In the genomic region with DNA sequence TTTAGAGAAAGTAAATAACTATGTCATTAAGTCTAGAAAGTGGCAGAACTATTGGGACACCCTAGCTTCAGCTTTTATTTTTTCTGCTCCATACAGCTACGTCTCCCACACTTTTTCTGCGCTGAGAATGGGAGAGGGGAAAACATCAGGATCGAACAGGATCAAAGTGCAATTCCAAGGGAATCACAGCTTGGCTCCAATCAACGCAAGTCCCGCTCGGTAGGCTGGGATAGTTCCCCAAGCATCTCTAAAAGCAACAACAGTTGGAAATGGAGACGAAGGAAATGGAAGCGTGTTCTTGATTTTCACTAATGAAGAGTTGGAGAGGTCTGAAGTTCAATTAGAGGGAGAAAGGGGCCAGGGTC, we compare ENCODE assay signal across 8 cellular contexts. TPM values are rescaled to one million over a fixed set of nuclear protein-coding genes. Genes with fewer than 3 reads are reported as not detected.
A peak's percentile ranks its signal among the peaks of the same experiment; 100 is the strongest.
DNase-seq lines count a peak whose midpoint lies in the region; ATAC-seq and TF ChIP-seq lines count a peak whose summit lies in the region.

No MANE protein-coding gene starts in this region.

- CTCF ChIA-PET in A673 (lab: Charles Lee), result interaction anchor here (0.6 kb wide), 1 partner anchor 33 kb away, joined by 4 read pairs; no protein-coding TSS in a partner anchor

- peak overlapping the region; percentile 93 for H3K27ac Mint-ChIP-seq in chondrocyte (ENCODE audit: unreplicated experiment)

- no peaks in the 10 kb centered on the region for H3K9me3 Mint-ChIP-seq in chondrocyte (ENCODE audit: low read depth)

- POLR2A ChIA-PET in A673 (lab: Charles Lee; ENCODE audit: low non-redundant PET), result no interaction called here

- DNase-seq in A673 (ENCODE audit: low spot score) (no peak), chondrocyte (ENCODE audit: low spot score) (no peak), GOT3 (lab: John Stamatoyannopoulos, UW) (no peak), NCI-H187 treated with DMSO at 0.1 percent for 48 hours (lab: John Stamatoyannopoulos, UW) (no peak), kidney tubule cell (ENCODE audit: low spot score) (no peak)

- H3K27me3 ChIP-seq in A673 (replicated peaks; ENCODE audit: insufficient read depth, low read depth, low read length, poor library complexity) (no peaks in the 10 kb centered on the region), HUES6 (ENCODE audit: control insufficient read depth, insufficient read depth, low read length) (no peaks in the 10 kb centered on the region), mucosa of rectum (ENCODE audit: control insufficient read depth in 2 of 2, insufficient read depth in 2 of 2, low read length in 2 of 2) (no peaks in the 10 kb centered on the region)

- H3K36me3 ChIP-seq in A673 (ENCODE audit: insufficient read depth, low read length, poor library complexity, severe bottlenecking) (no peaks in the 10 kb centered on the region), HUES6 (ENCODE audit: control insufficient read depth, insufficient read depth, low read length) (no peaks in the 10 kb centered on the region), mucosa of rectum (ENCODE audit: control insufficient read depth in 2 of 2, insufficient read depth in 2 of 2, low read length in 2 of 2) (peaks cover 0 to 4% of the 10 kb centered on the region in 2 donors)

- H3K4me3 ChIP-seq in A673 (ENCODE audit: low read depth, low read length, poor library complexity, severe bottlenecking) (peak overlapping the region; percentile 82), HUES6 (ENCODE audit: low read depth, low read length) (peak overlapping the region; percentile 91), mucosa of rectum (ENCODE audit: low read length in 2 of 2) (peak overlapping the region; percentile 89 to 98)

- H3K9ac ChIP-seq in HUES6 (ENCODE audit: low read length) (peak overlapping the region; percentile 97), mucosa of rectum (ENCODE audit: low read depth in 1 of 2, low read length in 2 of 2) (peak overlapping the region; percentile 99 to 100)

- intact Hi-C loops in A673 (cut with micrococcal nuclease; ENCODE audit: unreplicated experiment), result no loop called here

- no peak for TF ChIP-seq CTCF in A673 (conservative IDR thresholded peaks at IDR 0.05; ENCODE audit: low read depth, low read length)
- TF ChIP-seq CTCF in chondrocyte (IDR thresholded peaks at IDR 0.05), result no peak

- H3K27me3 Mint-ChIP-seq in chondrocyte (ENCODE audit: low read depth), result no peaks in the 10 kb centered on the region

- peaks cover 3% of the 10 kb centered on the region for H3K36me3 Mint-ChIP-seq in chondrocyte (ENCODE audit: low read depth)

- H3K4me1 Mint-ChIP-seq in chondrocyte (ENCODE audit: low read depth), result peaks cover 19% of the 10 kb centered on the region

- no peak for ATAC-seq in GM19035 (IDR thresholded peaks at IDR 0.05; ENCODE audit: unreplicated experiment)

- H3K4me1 ChIP-seq in A673 (ENCODE audit: insufficient read depth, low read length, poor library complexity, severe bottlenecking) (peaks cover 12% of the 10 kb centered on the region), HUES6 (ENCODE audit: control insufficient read depth, insufficient read depth, low read length) (0 out of 2 replicates have a peak, but pooled peaks cover 3% of the 10 kb centered on the region), mucosa of rectum (ENCODE audit: control insufficient read depth in 2 of 2, insufficient read depth in 2 of 2, low read length in 2 of 2) (peaks cover 3 to 10% of the 10 kb centered on the region in 2 donors)

- TSS peak; percentile 81 for BruUV-seq in A673 (replicated peaks; lab: Mats Ljungman, UMichigan)

- H3K4me3 Mint-ChIP-seq in chondrocyte (ENCODE audit: unreplicated experiment), result peak overlapping the region; percentile 87

- H3K27ac ChIP-seq in A673 (ENCODE audit: low read depth, low read length, poor library complexity, severe bottlenecking), result peak overlapping the region; percentile 93
- H3K27ac ChIP-seq in HUES6 (ENCODE audit: low read depth, low read length), result peak overlapping the region; percentile 69; the same call in 1 of the 2 replicates
- H3K27ac ChIP-seq in mucosa of rectum (ENCODE audit: low read depth in 2 of 2, low read length in 2 of 2), result peak overlapping the region; percentile 90 to 94

- H3K9me3 ChIP-seq in A673 (ENCODE audit: low read depth, low read length, poor library complexity, severe bottlenecking) (no peaks in the 10 kb centered on the region), HUES6 (ENCODE audit: control insufficient read depth, insufficient read depth, low read depth, low read length) (no peaks in the 10 kb centered on the region), mucosa of rectum (ENCODE audit: control insufficient read depth in 2 of 2, low read length in 2 of 2) (no peaks in the 10 kb centered on the region)

RNA-seq across cellular contexts. Expression of a gene that starts 0.5 kb away (rescaled TPM):
- total RNA-seq in A673 (2021), result 13.9 and 17.1 TPM in 2 replicates
- 22.0 to 26.8 TPM (median 25.9 TPM) in 3 replicates for total RNA-seq in chondrocyte

RNA-seq across cellular contexts. Expression of a gene that starts 24.1 kb away (rescaled TPM):
- total RNA-seq in A673 (2021), result 42.7 and 49.3 TPM in 2 replicates
- total RNA-seq in chondrocyte, result 24.9 to 34.0 TPM (median 25.7 TPM) in 3 replicates

RNA-seq across cellular contexts. Expression of a gene that starts 33.7 kb away (rescaled TPM):
- 54.5 and 66.2 TPM in 2 replicates for total RNA-seq in A673 (2021)
- total RNA-seq in chondrocyte, result 39.8 to 43.0 TPM (median 40.4 TPM) in 3 replicates

RNA-seq across cellular contexts. Expression of a gene that starts 43.4 kb away (rescaled TPM):
- total RNA-seq in A673 (2021), result 8.9 and 12.1 TPM in 2 replicates
- total RNA-seq in chondrocyte, result 14.6 to 15.9 TPM (median 15.6 TPM) in 3 replicates

RNA-seq across cellular contexts. Expression of a gene that starts 46.5 kb away (rescaled TPM):
- total RNA-seq in A673 (2021) (63.8 and 78.9 TPM in 2 replicates), chondrocyte (36.2 to 36.5 TPM (median 36.4 TPM) in 3 replicates)
